Comparison of ENCODE assay signal across 26 cellular contexts in the genomic region with DNA sequence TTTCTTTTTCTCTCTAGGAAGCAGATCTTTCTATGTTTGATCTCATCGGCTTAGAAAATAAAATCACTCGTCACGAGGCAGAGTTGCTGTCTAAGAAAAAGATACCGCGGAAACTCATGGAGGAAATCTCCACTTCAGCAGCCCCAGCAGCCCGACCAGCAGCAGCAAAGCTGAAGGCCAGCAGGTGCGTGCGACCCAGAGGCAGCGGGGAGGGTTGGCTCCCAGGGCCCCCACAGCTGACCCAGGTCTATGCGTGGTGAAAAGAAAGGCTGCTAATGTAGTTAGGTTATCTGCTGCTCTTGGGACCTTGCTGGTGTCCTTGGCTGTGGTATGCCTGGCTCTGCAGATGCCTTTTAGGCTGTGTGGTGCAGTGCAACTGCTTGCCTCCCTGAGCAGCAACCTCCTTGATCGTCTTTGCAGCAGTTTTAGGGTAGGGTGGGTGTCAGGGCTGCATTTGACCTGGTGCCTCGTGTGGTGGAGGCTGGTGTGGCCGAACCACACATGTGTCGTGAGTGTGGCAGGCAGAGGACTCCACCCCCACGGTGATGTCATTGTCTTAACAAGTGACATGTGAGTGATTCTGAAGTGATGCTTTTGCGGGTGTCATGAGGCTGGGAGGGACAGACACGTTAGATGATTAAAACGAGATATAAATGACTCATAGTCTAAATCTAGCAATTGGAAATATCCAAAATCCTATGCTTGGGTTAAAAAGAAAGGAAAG.
A peak's percentile ranks its signal among the peaks of the same experiment; 100 is the strongest.
DNase-seq lines count a peak whose midpoint lies in the region; ATAC-seq and TF ChIP-seq lines count a peak whose summit lies in the region.
"Had no signal": no experiment of that assay in that cellular context is flagged by ENCODE, and none has a peak within 500 bp of the region (broad histone marks: within the 10 kb centered on the region; RNA-seq: fewer than 3 reads in every experiment).

No MANE protein-coding gene starts in this region.

- ATAC-seq in activated naive CD8-positive, alpha-beta T cell treated with anti-CD3 and anti-CD28 coated beads, Interleukin-2, amount 10 ng/mL, durations not matched to agents 7 days and 5 days (ENCODE audit: low read depth), result no peak
- ATAC-seq in HG02678 (IDR thresholded peaks at IDR 0.05; ENCODE audit: unreplicated experiment), result no peak
- ATAC-seq: activated T-helper 17 cell treated with anti-CD3 and anti-CD28 coated beads, Interleukin-2, amount 50 U/mL, for 72 hours; gastrocnemius medialis; left colon had no signal

- TF ChIP-seq CTCF in HEK293 (tag by site-specific recombination; IDR thresholded peaks at IDR 0.05), result no peak

- H3K27me3 Mint-ChIP-seq in activated naive CD8-positive, alpha-beta T cell treated with anti-CD3 and anti-CD28 coated beads, Interleukin-2, amount 10 ng/mL, durations not matched to agents 7 days and 5 days, result no peaks in the 10 kb centered on the region
- H3K27me3 Mint-ChIP-seq: activated T-helper 17 cell treated with anti-CD3 and anti-CD28 coated beads, Interleukin-2, amount 50 U/mL, for 72 hours; dendritic cell treated with granulocyte-macrophage colony-stimulating factor and Interleukin-4, amounts not matched to agents 40 ng/mL and 50 ng/mL, for 4 days; progenitor cell of endocrine pancreas had no signal

- no peak overlapping the region for H3K18ac ChIP-seq in neuronal stem cell (ENCODE audit: low read length)

- H3K4me3 ChIP-seq in HEK293 (ENCODE audit: low read depth, low read length) (no peak overlapping the region), neuronal stem cell (ENCODE audit: low read length in 2 of 2) (peak overlapping the region in 1 of 2 donors; percentile 16)
- H3K4me3 ChIP-seq: gastrocnemius medialis, smooth muscle cell, vagina had no signal

- no peak overlapping the region for H4K91ac ChIP-seq in neuronal stem cell (ENCODE audit: low read depth, low read length, poor library complexity)

- no peak overlapping the region for H3K4me3 Mint-ChIP-seq in activated naive CD8-positive, alpha-beta T cell treated with anti-CD3 and anti-CD28 coated beads, Interleukin-2, amount 10 ng/mL, durations not matched to agents 7 days and 5 days
- H3K4me3 Mint-ChIP-seq: activated T-helper 17 cell treated with anti-CD3 and anti-CD28 coated beads, Interleukin-2, amount 50 U/mL, for 72 hours; dendritic cell treated with granulocyte-macrophage colony-stimulating factor and Interleukin-4, amounts not matched to agents 40 ng/mL and 50 ng/mL, for 4 days; mesothelial cell of epicardium; nephron progenitor cell; T-helper 2 cell treated with Interferon-gamma antibody and Interleukin-4, amounts not matched to agents 5 μg/mL and 100 μg/mL, for 36 hours had no signal

- POLR2A ChIA-PET in HEK293 (lab: Yijun Ruan, JAX), result no interaction called here
- POLR2A ChIA-PET in activated naive CD8-positive, alpha-beta T cell treated with anti-CD3 and anti-CD28 coated beads, Interleukin-2, amount 10 ng/mL, durations not matched to agents 7 days and 5 days (lab: Charles Lee), result no interaction called here

- H2AK5ac ChIP-seq in neuronal stem cell (ENCODE audit: low read depth, low read length), result no peak overlapping the region

- no peak overlapping the region for H2AFZ ChIP-seq in neuronal stem cell (ENCODE audit: low read length)

- no peak overlapping the region for H3K14ac ChIP-seq in neuronal stem cell (ENCODE audit: low read length)

- peak overlapping the region; percentile 72 for H2BK120ac ChIP-seq in neuronal stem cell (ENCODE audit: low read depth, low read length)

- no CpG with 5 or more reads among the region's 18 CpGs for WGBS in neuronal stem cell (ENCODE audit: extremely low coverage in 2 of 2, insufficient read length in 2 of 2, insufficient replicate concordance in 1 of 2), 2 donors

- H3K27ac ChIP-seq in HEK293 (ENCODE audit: extremely low read depth, low read depth, low read length), result no peak overlapping the region
- no peak overlapping the region for H3K27ac ChIP-seq in neuronal stem cell (replicated peaks; ENCODE audit: low read length)
- H3K27ac ChIP-seq: gastrocnemius medialis, vagina had no signal

- peak overlapping the region; percentile 65 for H3K23ac ChIP-seq in neuronal stem cell (ENCODE audit: low read depth, low read length, poor library complexity)

- H3K9ac ChIP-seq in neuronal stem cell (ENCODE audit: low read depth, low read length, poor library complexity), result peak overlapping the region; percentile 84

- H3K4me1 ChIP-seq in HEK293 (ENCODE audit: control insufficient read depth, insufficient read depth, low read length) (no peaks in the 10 kb centered on the region), neuronal stem cell (ENCODE audit: control insufficient read depth in 2 of 2, insufficient read depth in 1 of 2, low read depth in 1 of 2, low read length in 2 of 2) (no peaks in the 10 kb centered on the region)
- H3K4me1 ChIP-seq: vagina had no signal

- no peaks in the 10 kb centered on the region for H3K9me3 Mint-ChIP-seq in activated naive CD8-positive, alpha-beta T cell treated with anti-CD3 and anti-CD28 coated beads, Interleukin-2, amount 10 ng/mL, durations not matched to agents 7 days and 5 days
- H3K9me3 Mint-ChIP-seq: activated T-helper 17 cell treated with anti-CD3 and anti-CD28 coated beads, Interleukin-2, amount 50 U/mL, for 72 hours; dendritic cell treated with granulocyte-macrophage colony-stimulating factor and Interleukin-4, amounts not matched to agents 40 ng/mL and 50 ng/mL, for 4 days; mesothelial cell of epicardium; nephron progenitor cell; T-helper 2 cell treated with Interferon-gamma antibody and Interleukin-4, amounts not matched to agents 5 μg/mL and 100 μg/mL, for 36 hours had no signal

- H3K27ac Mint-ChIP-seq in activated naive CD8-positive, alpha-beta T cell treated with anti-CD3 and anti-CD28 coated beads, Interleukin-2, amount 10 ng/mL, durations not matched to agents 7 days and 5 days, result no peak overlapping the region
- H3K27ac Mint-ChIP-seq: activated T-helper 17 cell treated with anti-CD3 and anti-CD28 coated beads, Interleukin-2, amount 50 U/mL, for 72 hours; dendritic cell treated with granulocyte-macrophage colony-stimulating factor and Interleukin-4, amounts not matched to agents 40 ng/mL and 50 ng/mL, for 4 days; mesothelial cell of epicardium; nephron progenitor cell; progenitor cell of endocrine pancreas; T-helper 2 cell treated with Interferon-gamma antibody and Interleukin-4, amounts not matched to agents 5 μg/mL and 100 μg/mL, for 36 hours had no signal

- H3K36me3 ChIP-seq in HEK293 (ENCODE audit: control insufficient read depth in 2 of 2, insufficient read depth in 1 of 2, low read length in 2 of 2) (peaks cover 15 to 88% of the 10 kb centered on the region in 2 experiments; a peak in 2 of 3 replicates), neuronal stem cell (replicated peaks in 1 of 2; ENCODE audit: control insufficient read depth in 2 of 2, insufficient read depth in 2 of 2, low read length in 2 of 2) (peaks cover 69 to 98% of the 10 kb centered on the region in 2 donors)

- no peak overlapping the region for H2BK15ac ChIP-seq in neuronal stem cell (ENCODE audit: low read length)

- H3K4me1 Mint-ChIP-seq in activated naive CD8-positive, alpha-beta T cell treated with anti-CD3 and anti-CD28 coated beads, Interleukin-2, amount 10 ng/mL, durations not matched to agents 7 days and 5 days, result no peaks in the 10 kb centered on the region
- H3K4me1 Mint-ChIP-seq: activated T-helper 17 cell treated with anti-CD3 and anti-CD28 coated beads, Interleukin-2, amount 50 U/mL, for 72 hours; mesothelial cell of epicardium had no signal

- H3K79me1 ChIP-seq in neuronal stem cell (ENCODE audit: low read depth, low read length), result peaks cover 4% of the 10 kb centered on the region

- peak; percentile 34 for DNase-seq in activated CD4-positive, alpha-beta T cell treated with anti-CD3 and anti-CD28 coated beads for 48 hours
- DNase-seq in activated CD4-positive, alpha-beta T cell treated with anti-CD3 and anti-CD28 coated beads for 4 hours, result no peak
- peak; percentile 19 for DNase-seq in activated naive CD8-positive, alpha-beta T cell treated with anti-CD3 and anti-CD28 coated beads, Interleukin-2, amount 10 ng/mL, durations not matched to agents 7 days and 5 days
- no peak for DNase-seq in neuronal stem cell (ENCODE audit: low spot score)
- DNase-seq in NCI-H2171 treated with DMSO at 0.1 percent for 48 hours (lab: John Stamatoyannopoulos, UW), result no peak
- no peak for DNase-seq in middle frontal gyrus (ENCODE audit: extremely low spot score, low spot score)
- DNase-seq: amniotic stem cell; DMS79 treated with DMSO at 0.1 percent for 48 hours; gastrocnemius medialis; GOT3; left colon; MM.1S; NCI-H1694 treated with DMSO at 0.1 percent for 48 hours; NCI-H2227 treated with DMSO at 0.1 percent for 48 hours; nephron progenitor cell; stimulated activated CD8-positive, alpha-beta memory T cell treated with anti-CD3 and anti-CD28 coated beads, Interleukin-4, amount 100 ng/mL, for 48 hours; substantia nigra had no signal

- H2BK12ac ChIP-seq in neuronal stem cell (ENCODE audit: low read length), result peak overlapping the region; percentile 46

- H3K9me3 ChIP-seq in HEK293 (ENCODE audit: control insufficient read depth, insufficient read depth, low read depth, low read length) (no peaks in the 10 kb centered on the region), neuronal stem cell (replicated peaks in 1 of 2; ENCODE audit: control insufficient read depth in 2 of 2, insufficient read depth in 1 of 2, low read depth in 1 of 2, low read length in 2 of 2) (peaks cover 0 to 2% of the 10 kb centered on the region in 2 donors)
- H3K9me3 ChIP-seq: gastrocnemius medialis, vagina had no signal

- CTCF ChIA-PET in HEK293 (lab: Yijun Ruan, JAX), result no interaction called here

- no peak overlapping the region for H3K4ac ChIP-seq in neuronal stem cell (ENCODE audit: low read length)

- H4K8ac ChIP-seq in neuronal stem cell (ENCODE audit: low read depth, low read length), result peak overlapping the region; percentile 72

- H2BK5ac ChIP-seq in neuronal stem cell (ENCODE audit: low read length), result no peak overlapping the region

- H3K4me2 ChIP-seq in neuronal stem cell (ENCODE audit: insufficient read depth, low read length, poor library complexity, severe bottlenecking), result no peak overlapping the region
- H3K4me2 ChIP-seq: smooth muscle cell had no signal

- peaks cover 11% of the 10 kb centered on the region for H3K36me3 Mint-ChIP-seq in activated naive CD8-positive, alpha-beta T cell treated with anti-CD3 and anti-CD28 coated beads, Interleukin-2, amount 10 ng/mL, durations not matched to agents 7 days and 5 days

- H3K27me3 ChIP-seq in neuronal stem cell (ENCODE audit: control insufficient read depth in 3 of 3, insufficient read depth in 3 of 3, low read depth in 1 of 3, low read length in 3 of 3), result no peaks in the 10 kb centered on the region
- H3K27me3 ChIP-seq: gastrocnemius medialis, vagina had no signal

TF ChIP-seq in HEK293, 187 proteins besides CTCF, POLR2A, EP300 and RAD21 (continues in another document):
- TF ChIP-seq GLIS2 (tag by site-specific recombination; IDR thresholded peaks at IDR 0.05), result peak; percentile 20; the same call in 1 of the 2 replicates
- TF ChIP-seq SP7 (tag by site-specific recombination; IDR thresholded peaks at IDR 0.05), result no peak
- no peak for TF ChIP-seq ZNF416 (tag by site-specific recombination; IDR thresholded peaks at IDR 0.05)

Comparison
In these comparisons a context has a peak if more than half of its experiments do, and no peak if none do; other contexts are left out.
1. DNase-seq: peak in activated CD4-positive, alpha-beta T cell treated with anti-CD3 and anti-CD28 coated beads for 48 hours (single experiment) and activated naive CD8-positive, alpha-beta T cell treated with anti-CD3 and anti-CD28 coated beads, Interleukin-2, amount 10 ng/mL, durations not matched to agents 7 days and 5 days (single experiment); none in activated CD4-positive, alpha-beta T cell treated with anti-CD3 and anti-CD28 coated beads for 4 hours (0 of 2), neuronal stem cell (single experiment), NCI-H2171 treated with DMSO at 0.1 percent for 48 hours (single experiment) and middle frontal gyrus (single experiment).